ENCODE assay signal across 23 cellular contexts in genomic region chr6:111942561-111942960, GRCh38.
"Had no signal": no experiment of that assay in that cellular context is flagged by ENCODE, and none has a peak within 500 bp of the region (broad histone marks: within the 10 kb centered on the region; RNA-seq: fewer than 3 reads in every experiment).

No MANE protein-coding gene starts in this region.

- H3K9me3 ChIP-seq: testis, vagina had no signal

- H3K36me3 Mint-ChIP-seq: activated naive CD4-positive, alpha-beta T cell treated with anti-CD3 and anti-CD28 coated beads, Interleukin-2, amount 50 U/mL, for 24 hours; neural progenitor cell had no signal

- H3K27me3 Mint-ChIP-seq: activated naive CD4-positive, alpha-beta T cell treated with anti-CD3 and anti-CD28 coated beads, Interleukin-2, amount 50 U/mL, for 24 hours; naive thymus-derived CD8-positive, alpha-beta T cell had no signal

- H3K27ac ChIP-seq: body of pancreas, neural progenitor cell, testis, vagina had no signal

- H3K4me2 ChIP-seq: neural progenitor cell had no signal

- H3K4me1 ChIP-seq: body of pancreas, testis, vagina had no signal

- H3K9ac ChIP-seq: neural progenitor cell had no signal

- H2AFZ ChIP-seq: neural progenitor cell had no signal

- H3K36me3 ChIP-seq: heart right ventricle, neural progenitor cell, spleen, vagina had no signal

- H3K27me3 ChIP-seq: body of pancreas, heart right ventricle, neural progenitor cell, spleen, testis, vagina had no signal

- FAIRE-seq: endometrium, keratinocyte had no signal

- H3K4me3 Mint-ChIP-seq: activated naive CD4-positive, alpha-beta T cell treated with anti-CD3 and anti-CD28 coated beads, Interleukin-2, amount 50 U/mL, for 24 hours; naive thymus-derived CD8-positive, alpha-beta T cell; neural progenitor cell had no signal

- DNase-seq: activated CD4-positive, alpha-beta T cell treated with anti-CD3 and anti-CD28 coated beads for 1 hour; activated CD4-positive, alpha-beta T cell treated with anti-CD3 and anti-CD28 coated beads, Interleukin-2, amount 50 U/mL, for 1 hour; activated gamma-delta T cell treated with Interleukin-2 at 50 U/mL for 16 hours; activated T-cell treated with anti-CD3 and anti-CD28 coated beads, Interleukin-2, amount 50 U/mL, for 1 hour; anterior cingulate cortex; body of pancreas; effector CD4-positive, alpha-beta T cell; foreskin fibroblast; heart right ventricle; left colon; naive thymus-derived CD8-positive, alpha-beta T cell; retina; spleen; stimulated activated CD4-positive, alpha-beta T cell treated with anti-CD3 and anti-CD28 coated beads, Interleukin-4, amount 100 ng/mL, for 1 hour; stimulated activated naive CD4-positive, alpha-beta T cell; testis; trophoblast cell had no signal

- H3K4me3 ChIP-seq: body of pancreas, heart right ventricle, lung, neural progenitor cell, spleen, testis, vagina had no signal

- H3K4me1 Mint-ChIP-seq: neural progenitor cell had no signal

- ATAC-seq: body of pancreas; heart right ventricle; left colon; naive thymus-derived CD8-positive, alpha-beta T cell had no signal

- H3K27ac Mint-ChIP-seq: naive thymus-derived CD8-positive, alpha-beta T cell; neural progenitor cell had no signal
